16 cellular contexts compared by ENCODE assay signal in the genomic region with DNA sequence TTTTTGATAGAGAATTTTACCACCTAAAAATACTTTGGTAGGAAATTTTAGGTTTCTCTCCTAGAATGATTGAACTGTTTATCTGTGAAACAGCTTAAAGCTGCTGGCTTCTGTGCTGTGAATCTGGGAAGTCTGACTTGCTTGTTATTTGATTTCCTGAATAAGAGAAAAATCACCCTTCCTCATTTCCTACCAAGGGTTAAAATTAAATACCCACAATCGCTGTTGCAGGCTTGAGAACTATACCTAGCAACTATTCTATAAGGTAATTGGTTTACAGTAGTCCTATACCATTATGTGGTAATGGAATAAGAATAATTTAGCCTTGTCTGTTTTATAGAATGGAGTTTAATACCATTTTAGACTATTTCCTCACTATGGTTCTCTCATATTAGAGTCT.
DNase-seq lines count a peak whose midpoint lies in the region; ATAC-seq and TF ChIP-seq lines count a peak whose summit lies in the region.
"Had no signal": no experiment of that assay in that cellular context is flagged by ENCODE, and none has a peak within 500 bp of the region (broad histone marks: within the 10 kb centered on the region; RNA-seq: fewer than 3 reads in every experiment).

No MANE protein-coding gene starts in this region.

- H3K9me3 ChIP-seq in HUES48 (ENCODE audit: control insufficient read depth, insufficient read depth, low read length) (no peaks in the 10 kb centered on the region), WERI-Rb-1 (ENCODE audit: severe bottlenecking) (no peaks in the 10 kb centered on the region), iPS-18a (ENCODE audit: control insufficient read depth, low read depth, low read length) (no peaks in the 10 kb centered on the region), smooth muscle cell (replicated peaks; ENCODE audit: low read depth) (no peaks in the 10 kb centered on the region), mucosa of descending colon (no peaks in the 10 kb centered on the region), adrenal gland (replicated peaks in 1 of 3) (no peaks in the 10 kb centered on the region)
- H3K9me3 ChIP-seq: right lobe of liver had no signal

- H3K4me1 ChIP-seq in HUES48 (ENCODE audit: control insufficient read depth, insufficient read depth, low read length) (peaks cover 29% of the 10 kb centered on the region), iPS-18a (ENCODE audit: control insufficient read depth, low read depth, low read length) (peaks cover 23% of the 10 kb centered on the region), smooth muscle cell (ENCODE audit: low read depth) (peaks cover 4% of the 10 kb centered on the region), mucosa of descending colon (ENCODE audit: low read depth) (peaks cover 4% of the 10 kb centered on the region), adrenal gland (replicated peaks in 1 of 2) (peaks cover 0 to 14% of the 10 kb centered on the region in 2 donors)

- H3K4me3 ChIP-seq in HUES48 (ENCODE audit: low read depth, low read length) (peak overlapping the region; percentile 59; the same call in 1 of the 2 replicates), WERI-Rb-1 (ENCODE audit: low read depth, low read length) (peak overlapping the region; percentile 50), iPS-18a (ENCODE audit: low read length) (peak overlapping the region; percentile 69), smooth muscle cell (peak overlapping the region; percentile 51), mucosa of descending colon (no peak overlapping the region), adrenal gland (no peak overlapping the region)

- ATAC-seq in mucosa of descending colon (no peak), sciatic nerve (no peak)
- ATAC-seq: stimulated activated naive B cell treated with anti-CD40 and anti-IgM and Interleukin-4, amounts not matched to agents 10 μg/mL and 1 μg/mL and 100 μg/mL, for 72 hours had no signal

- intact Hi-C loops in mucosa of descending colon (cut with DNase I, micrococcal nuclease), result no loop called here
- intact Hi-C loops in sciatic nerve (cut with DNase I), result no loop called here
- intact Hi-C loops in adrenal gland (cut with DNase I), result no loop called here

- 79% methylated on average over 1 of the region's 1 CpG for WGBS in smooth muscle cell (ENCODE audit: low lambda C conversion rate)
- WGBS in adrenal gland, 4 donors, result 0 to 22% (median 19%) methylated on average over 1 of the region's 1 CpG

- no peaks in the 10 kb centered on the region for H4K20me1 ChIP-seq in smooth muscle cell (ENCODE audit: low read depth)

- TF ChIP-seq CTCF in WERI-Rb-1 (IDR thresholded peaks at IDR 0.05; ENCODE audit: low read depth, low read length), result no peak
- TF ChIP-seq CTCF in smooth muscle cell (IDR thresholded peaks at IDR 0.05; ENCODE audit: borderline replicate concordance, insufficient read depth, poor library complexity, severe bottlenecking), result no peak
- TF ChIP-seq CTCF in mucosa of descending colon (IDR thresholded peaks at IDR 0.05), result no peak
- TF ChIP-seq CTCF in adrenal gland (IDR thresholded peaks at IDR 0.05), result no peak

- H3K27ac ChIP-seq in HUES48 (ENCODE audit: low read depth, low read length), result no peak overlapping the region
- H3K27ac ChIP-seq in WERI-Rb-1, result peak overlapping the region; percentile 32; the same call in 1 of the 2 replicates
- H3K27ac ChIP-seq in iPS-18a (ENCODE audit: low read length), result no peak overlapping the region
- H3K27ac ChIP-seq in smooth muscle cell (ENCODE audit: low read depth), result no peak overlapping the region
- H3K27ac ChIP-seq in adrenal gland, result peak overlapping the region in 1 of 5 donors; percentile 74

- no peak for TF ChIP-seq POLR2A in adrenal gland (IDR thresholded peaks at IDR 0.05)

- H3K4me2 ChIP-seq in smooth muscle cell, result peak overlapping the region; percentile 84

- DNase-seq in WERI-Rb-1, result no peak
- DNase-seq in smooth muscle cell (lab: John Stamatoyannopoulos, UW; ENCODE audit: unreplicated experiment), result no peak
- DNase-seq in mucosa of descending colon, result no peak
- no peak for DNase-seq in sciatic nerve (ENCODE audit: low spot score)
- DNase-seq in adrenal gland, result no peak
- DNase-seq: activated naive CD4-positive, alpha-beta T cell; GF-D8; KBM-7; naive B cell; NCI-H1694; NCI-H526 treated with DMSO at 0.1 percent for 48 hours; right lobe of liver; Right ventricle myocardium superior; stimulated activated naive B cell treated with anti-CD40 and anti-IgM and Interleukin-4, amounts not matched to agents 10 μg/mL and 1 μg/mL and 100 μg/mL, for 72 hours had no signal

- H3K36me3 ChIP-seq in HUES48 (ENCODE audit: control insufficient read depth, insufficient read depth, low read length) (no peaks in the 10 kb centered on the region), WERI-Rb-1 (no peaks in the 10 kb centered on the region), iPS-18a (ENCODE audit: control insufficient read depth, low read depth, low read length) (no peaks in the 10 kb centered on the region), smooth muscle cell (ENCODE audit: low read depth) (no peaks in the 10 kb centered on the region), mucosa of descending colon (ENCODE audit: low read depth) (no peaks in the 10 kb centered on the region), adrenal gland (replicated peaks in 1 of 2) (no peaks in the 10 kb centered on the region)
- H3K36me3 ChIP-seq: right lobe of liver had no signal

- no peak overlapping the region for H3K9ac ChIP-seq in HUES48 (ENCODE audit: low read depth, low read length)
- peak overlapping the region; percentile 64 for H3K9ac ChIP-seq in iPS-18a (ENCODE audit: low read length)
- H3K9ac ChIP-seq in smooth muscle cell (ENCODE audit: low read depth), result no peak overlapping the region

- no peaks in the 10 kb centered on the region for H3F3A ChIP-seq in smooth muscle cell (ENCODE audit: low read depth)

- H2AFZ ChIP-seq in smooth muscle cell (ENCODE audit: low read depth), result no peak overlapping the region

- H3K27me3 ChIP-seq in HUES48 (ENCODE audit: control insufficient read depth, insufficient read depth, low read length), result no peaks in the 10 kb centered on the region
- H3K27me3 ChIP-seq in WERI-Rb-1 (ENCODE audit: insufficient read depth, low read depth, severe bottlenecking), result no peaks in the 10 kb centered on the region
- peaks cover 12% of the 10 kb centered on the region for H3K27me3 ChIP-seq in iPS-18a (ENCODE audit: control insufficient read depth, insufficient read depth, low read length)
- H3K27me3 ChIP-seq in smooth muscle cell (ENCODE audit: low read depth), result no peaks in the 10 kb centered on the region
- no peaks in the 10 kb centered on the region for H3K27me3 ChIP-seq in adrenal gland
- H3K27me3 ChIP-seq: right lobe of liver had no signal

- no peaks in the 10 kb centered on the region for H3K79me2 ChIP-seq in smooth muscle cell (ENCODE audit: low read depth)

Comparison
In these comparisons a context has a peak if more than half of its experiments do, and no peak if none do; other contexts are left out.
1. H3K4me3 ChIP-seq: peak in HUES48 (single experiment), WERI-Rb-1 (single experiment), iPS-18a (single experiment) and smooth muscle cell (single experiment); none in mucosa of descending colon (single experiment) and adrenal gland (0 of 4).